Comparison of ENCODE assay signal across 16 cellular contexts in the genomic region with DNA sequence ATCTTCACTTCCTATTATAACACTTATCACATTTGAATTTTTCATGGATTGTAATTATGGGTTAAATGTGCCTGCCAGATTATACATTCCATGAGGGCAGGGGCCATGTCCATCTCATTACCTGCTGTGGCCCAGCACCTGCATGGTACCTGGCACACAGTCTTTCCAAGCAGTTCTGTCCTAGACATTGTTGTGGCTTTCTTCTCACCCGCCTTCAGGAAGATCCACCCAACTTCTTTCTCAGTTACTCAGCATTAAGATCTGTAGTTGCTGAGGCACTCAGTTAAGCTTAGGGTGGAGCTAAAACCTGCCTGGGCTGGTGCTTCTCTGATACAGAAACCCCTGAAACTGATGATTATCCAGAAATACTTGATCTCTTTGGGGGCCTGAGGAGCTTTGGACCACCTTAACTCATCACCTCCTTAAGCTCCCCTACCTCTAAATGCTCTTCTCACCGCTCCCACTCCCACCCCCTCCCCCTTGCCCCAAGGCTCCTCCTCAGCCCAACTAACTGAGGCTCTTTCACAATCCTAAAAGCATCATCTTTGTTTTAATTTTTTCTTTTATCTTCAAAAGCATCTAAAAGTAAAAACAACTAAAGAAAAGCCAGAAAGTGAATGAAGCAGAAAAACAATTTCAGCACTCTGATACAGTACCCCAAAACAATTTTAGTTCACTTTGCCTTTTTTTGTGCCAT.
DNase-seq lines count a peak whose midpoint lies in the region; ATAC-seq and TF ChIP-seq lines count a peak whose summit lies in the region.
"Had no signal": no experiment of that assay in that cellular context is flagged by ENCODE, and none has a peak within 500 bp of the region (broad histone marks: within the 10 kb centered on the region; RNA-seq: fewer than 3 reads in every experiment).

No MANE protein-coding gene starts in this region.

- H3K27me3 ChIP-seq in RWPE2 (ENCODE audit: insufficient read depth, poor library complexity, severe bottlenecking) (no peaks in the 10 kb centered on the region), esophagus (ENCODE audit: control insufficient read depth in 1 of 2, insufficient read depth in 2 of 2, low read length in 2 of 2) (no peaks in the 10 kb centered on the region), osteoblast (ENCODE audit: insufficient read depth, low read length) (no peaks in the 10 kb centered on the region), endodermal cell (ENCODE audit: control insufficient read depth, insufficient read depth, low read length, poor library complexity, severe bottlenecking) (no peaks in the 10 kb centered on the region)
- H3K27me3 ChIP-seq: stomach had no signal

- 35 to 69% methylated on average over 2 of the region's 2 CpGs for WGBS in esophagus, 2 donors
- 78% methylated on average over 2 of the region's 2 CpGs; no CpG with 5 or more reads in 1 of the 2 experiments for WGBS in endodermal cell (ENCODE audit: insufficient coverage in 1 of 2, insufficient read length in 1 of 2), 2 experiments

- peaks cover 5% of the 10 kb centered on the region for H3K9me3 Mint-ChIP-seq in endodermal cell
- H3K9me3 Mint-ChIP-seq: activated naive CD8-positive, alpha-beta T cell treated with anti-CD3 and anti-CD28 coated beads for 36 hours had no signal

- H3K4me2 ChIP-seq in osteoblast (ENCODE audit: insufficient read depth, low read length), result peak overlapping the region; percentile 61

- H3K27ac ChIP-seq in RWPE2 (ENCODE audit: poor library complexity, severe bottlenecking), result peak overlapping the region; percentile 56
- peak overlapping the region; percentile 75 to 83 for H3K27ac ChIP-seq in esophagus (ENCODE audit: low read depth in 2 of 2, low read length in 1 of 2)
- H3K27ac ChIP-seq in osteoblast (ENCODE audit: low read depth, low read length), result peak overlapping the region; percentile 52
- H3K27ac ChIP-seq in endodermal cell (ENCODE audit: low read depth, low read length), result no peak overlapping the region
- H3K27ac ChIP-seq: C4-2B, stomach had no signal

- in situ Hi-C loops in G401 (cut with HindIII; ENCODE audit: low sequenced_read_pairs), result no loop called here

- no peaks in the 10 kb centered on the region for H4K20me1 ChIP-seq in osteoblast (ENCODE audit: insufficient read depth, low read length)

- H3K9me3 ChIP-seq in RWPE2 (ENCODE audit: severe bottlenecking), result no peaks in the 10 kb centered on the region
- H3K9me3 ChIP-seq in esophagus (ENCODE audit: control insufficient read depth in 2 of 2, insufficient read depth in 1 of 2, low read depth in 1 of 2, low read length in 1 of 2), result no peaks in the 10 kb centered on the region
- no peaks in the 10 kb centered on the region for H3K9me3 ChIP-seq in osteoblast (ENCODE audit: low read depth, low read length)
- no peaks in the 10 kb centered on the region for H3K9me3 ChIP-seq in endodermal cell (ENCODE audit: control insufficient read depth, low read length)
- H3K9me3 ChIP-seq: stomach had no signal

- no peaks in the 10 kb centered on the region for H3K36me3 Mint-ChIP-seq in endodermal cell (ENCODE audit: low read depth)
- H3K36me3 Mint-ChIP-seq: activated naive CD8-positive, alpha-beta T cell treated with anti-CD3 and anti-CD28 coated beads for 36 hours; WTC11 had no signal

- H3K4me1 Mint-ChIP-seq in endodermal cell, result peaks cover 14% of the 10 kb centered on the region
- H3K4me1 Mint-ChIP-seq: activated naive CD8-positive, alpha-beta T cell treated with anti-CD3 and anti-CD28 coated beads for 36 hours had no signal

- H3K9ac ChIP-seq in endodermal cell (ENCODE audit: extremely low read depth, low read length, poor library complexity, severe bottlenecking), result no peak overlapping the region

- peak; percentile 47 for DNase-seq in GM03348 (ENCODE audit: low spot score)
- DNase-seq in RWPE2 (ENCODE audit: low spot score), result no peak
- DNase-seq in osteoblast (ENCODE audit: insufficient read length, low spot score, missing footprints), result peak; percentile 70
- no peak for DNase-seq in G401 (ENCODE audit: low spot score)
- DNase-seq in stimulated activated CD4-positive, alpha-beta T cell treated with anti-CD3 and anti-CD28 coated beads, Interleukin-2, amount 100 ng/mL, for 48 hours, result no peak
- DNase-seq in endodermal cell, result no peak
- DNase-seq: activated naive CD8-positive, alpha-beta T cell treated with anti-CD3 and anti-CD28 coated beads for 36 hours; H9; NCI-H1436 treated with DMSO at 0.1 percent for 48 hours; NCI-H69; Right ventricle myocardium superior; stomach had no signal

- no peaks in the 10 kb centered on the region for H3K27me3 Mint-ChIP-seq in endodermal cell (ENCODE audit: insufficient read depth)

- peaks cover 27% of the 10 kb centered on the region for H3K4me1 ChIP-seq in RWPE2 (ENCODE audit: insufficient read depth, poor library complexity, severe bottlenecking)
- H3K4me1 ChIP-seq in esophagus (ENCODE audit: control insufficient read depth in 2 of 2, insufficient read depth in 2 of 2, low read length in 1 of 2), result no peaks in the 10 kb centered on the region
- H3K4me1 ChIP-seq in osteoblast (ENCODE audit: insufficient read depth, low read length), result peaks cover 36% of the 10 kb centered on the region
- no peaks in the 10 kb centered on the region for H3K4me1 ChIP-seq in endodermal cell (ENCODE audit: control insufficient read depth, insufficient read depth, low read length)

- ATAC-seq in RWPE2 (ENCODE audit: low read depth) (peak; percentile 93), HG02642 (IDR thresholded peaks at IDR 0.05; ENCODE audit: poor library complexity, unreplicated experiment) (no peak)
- ATAC-seq: WTC11 had no signal

- H3K4me3 ChIP-seq in RWPE2 (ENCODE audit: severe bottlenecking), result no peak overlapping the region
- H3K4me3 ChIP-seq in esophagus (ENCODE audit: low read depth in 1 of 2, low read length in 2 of 2), result no peak overlapping the region
- H3K4me3 ChIP-seq in osteoblast (ENCODE audit: insufficient read depth, low read length), result no peak overlapping the region
- no peak overlapping the region for H3K4me3 ChIP-seq in endodermal cell (ENCODE audit: low read length)
- H3K4me3 ChIP-seq: stomach had no signal

- peak overlapping the region; percentile 64 for H2AFZ ChIP-seq in osteoblast (ENCODE audit: low read length)

- H3K4me3 Mint-ChIP-seq in endodermal cell, result no peak overlapping the region
- H3K4me3 Mint-ChIP-seq: activated naive CD8-positive, alpha-beta T cell treated with anti-CD3 and anti-CD28 coated beads for 36 hours; H9; WTC11 had no signal

- no peak overlapping the region for H3K27ac Mint-ChIP-seq in endodermal cell
- H3K27ac Mint-ChIP-seq: activated naive CD8-positive, alpha-beta T cell treated with anti-CD3 and anti-CD28 coated beads for 36 hours; H9; WTC11 had no signal

- TF ChIP-seq CTCF in RWPE2 (IDR thresholded peaks at IDR 0.05; ENCODE audit: poor library complexity, severe bottlenecking) (no peak), osteoblast (IDR thresholded peaks at IDR 0.05; ENCODE audit: extremely low read depth, low read depth, low read length) (no peak), endodermal cell (conservative IDR thresholded peaks at IDR 0.05) (no peak)

- H3K79me2 ChIP-seq in osteoblast (ENCODE audit: insufficient read depth, low read length), result no peaks in the 10 kb centered on the region

- H3K36me3 ChIP-seq in RWPE2 (ENCODE audit: low read depth), result 0 out of 2 replicates have a peak, but pooled peaks cover 3% of the 10 kb centered on the region
- H3K36me3 ChIP-seq in esophagus (ENCODE audit: control insufficient read depth in 2 of 2, insufficient read depth in 2 of 2, low read length in 1 of 2), result no peaks in the 10 kb centered on the region
- H3K36me3 ChIP-seq in osteoblast (ENCODE audit: insufficient read depth, low read length), result no peaks in the 10 kb centered on the region
- no peaks in the 10 kb centered on the region for H3K36me3 ChIP-seq in endodermal cell (ENCODE audit: control insufficient read depth, insufficient read depth, low read length)
- H3K36me3 ChIP-seq: stomach had no signal

Comparison
In these comparisons a context has a peak if more than half of its experiments do, and no peak if none do; other contexts are left out.
1. DNase-seq: peak in GM03348 (single experiment) and osteoblast (single experiment); none in RWPE2 (single experiment), G401 (single experiment), stimulated activated CD4-positive, alpha-beta T cell treated with anti-CD3 and anti-CD28 coated beads, Interleukin-2, amount 100 ng/mL, for 48 hours (0 of 2) and endodermal cell (single experiment).